1 cellular context compared by ENCODE assay signal in genomic region chr16:24015923-24016322, GRCh38.
TF ChIP-seq lines count a peak whose summit lies in the region.

No MANE protein-coding gene starts in this region.

TF ChIP-seq in GM23338, 12 proteins besides CTCF, POLR2A, EP300 and RAD21 (continued from another document):
- TF ChIP-seq ZNF462 (CRISPR knock-in tag; IDR thresholded peaks at IDR 0.05) (no peak), JUNB (IDR thresholded peaks at IDR 0.05; ENCODE audit: unreplicated experiment) (no peak), EZH2 (IDR thresholded peaks at IDR 0.05; ENCODE audit: low read depth, unreplicated experiment) (no peak), STAT1 (IDR thresholded peaks at IDR 0.05; ENCODE audit: unreplicated experiment) (no peak), ZNF114 (CRISPR knock-in tag; IDR thresholded peaks at IDR 0.05) (no peak), NANOG (IDR thresholded peaks at IDR 0.05; ENCODE audit: borderline replicate concordance) (no peak), CREB1 (CRISPR knock-in tag; IDR thresholded peaks at IDR 0.05; ENCODE audit: low read depth) (no peak), EZH2phosphoT487 (IDR thresholded peaks at IDR 0.05; ENCODE audit: unreplicated experiment) (no peak), POLR2AphosphoS5 (IDR thresholded peaks at IDR 0.05; ENCODE audit: low read depth) (no peak), REST (IDR thresholded peaks at IDR 0.05; ENCODE audit: unreplicated experiment) (no peak), ZNF331 (CRISPR knock-in tag; IDR thresholded peaks at IDR 0.05; ENCODE audit: low read depth) (no peak)
TF ChIP-seq in GM23338: peak in this region for 0.
